8 cellular contexts compared by ENCODE assay signal in the genomic region with DNA sequence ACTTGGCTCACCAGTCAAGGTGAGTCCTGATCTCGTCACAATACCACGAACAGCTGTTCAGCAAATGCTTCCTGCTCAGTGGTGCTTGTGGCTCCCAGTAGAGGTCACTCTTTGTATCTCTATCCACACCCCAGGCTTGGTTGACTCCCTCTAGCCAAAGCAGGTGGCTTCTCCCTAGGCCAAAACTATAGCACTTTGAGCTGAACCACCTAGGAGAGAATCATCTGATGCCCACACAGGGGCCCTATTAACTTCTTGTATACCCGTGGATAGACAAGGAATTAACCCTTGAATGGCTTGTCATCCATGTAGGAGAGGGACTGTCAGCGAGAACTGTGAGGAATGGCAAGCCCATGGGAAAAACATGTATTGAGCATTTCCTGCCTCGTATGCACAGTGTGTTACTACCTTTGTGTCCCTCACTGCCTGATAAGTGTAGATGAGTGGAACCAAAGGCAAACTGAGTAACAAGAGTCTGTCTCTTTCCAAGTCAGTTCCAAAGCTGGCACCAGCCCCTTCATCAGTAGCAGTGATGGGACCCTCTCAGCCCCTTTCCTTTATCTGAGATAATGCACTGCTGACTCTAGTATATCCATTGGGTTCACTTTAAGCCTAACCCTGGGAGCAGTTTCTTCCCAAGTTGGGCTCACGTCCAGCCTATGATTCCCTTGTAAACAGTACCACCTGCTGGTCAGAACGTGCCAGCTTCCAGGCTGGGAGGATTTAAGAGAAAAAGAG. TPM values are rescaled to one million over a fixed set of nuclear protein-coding genes. Genes with fewer than 3 reads are reported as not detected.
DNase-seq lines count a peak whose midpoint lies in the region; ATAC-seq and TF ChIP-seq lines count a peak whose summit lies in the region.

No MANE protein-coding gene starts in this region.

- H3K36me3 Mint-ChIP-seq in activated T-helper 2 cell treated with anti-CD3 and anti-CD28 coated beads, Interferon-gamma antibody, Interleukin-2, Interleukin-4, amounts not matched to agents 10 μg/mL and 5 μg/mL and 100 μg/mL, durations not matched to agents 14 hours and 24 hours and 36 hours (ENCODE audit: low read depth), result peaks cover 24% of the 10 kb centered on the region

- TF ChIP-seq CTCF in AG09319 (IDR thresholded peaks at IDR 0.05; ENCODE audit: low read depth, low read length), result peak; percentile 84
- TF ChIP-seq CTCF in fibroblast of villous mesenchyme (IDR thresholded peaks at IDR 0.05; ENCODE audit: insufficient read depth, low read depth, low read length), result peak; percentile 91
- peak; percentile 74 to 90 (median 81) for TF ChIP-seq CTCF in upper lobe of left lung (IDR thresholded peaks at IDR 0.05)

- H3K9me3 ChIP-seq in upper lobe of left lung, result no peaks in the 10 kb centered on the region

- H3K4me1 ChIP-seq in upper lobe of left lung, result peaks cover 21 to 30% (median 24%) of the 10 kb centered on the region in 4 donors

- peak; percentile 68 for DNase-seq in AG09319 (ENCODE audit: extremely low read depth, low read depth)
- peak; percentile 69 to 78 for DNase-seq in Kasumi-1 (lab: John Stamatoyannopoulos, UW)
- DNase-seq in RKO (ENCODE audit: low spot score), result peak; percentile 85
- DNase-seq in activated T-helper 2 cell treated with anti-CD3 and anti-CD28 coated beads, Interferon-gamma antibody, Interleukin-2, Interleukin-4, amounts not matched to agents 10 μg/mL and 5 μg/mL and 100 μg/mL, durations not matched to agents 14 hours and 24 hours and 36 hours (ENCODE audit: low spot score), result peak; percentile 37
- peak; percentile 89 for DNase-seq in fibroblast of villous mesenchyme (ENCODE audit: low read depth)
- DNase-seq in non-pigmented ciliary epithelial cell (ENCODE audit: low read depth), result peak; percentile 51
- DNase-seq in upper lobe of left lung, result peak in 1 of 2 donors; percentile 77

- peak overlapping the region in 3 of 4 donors; percentile 0 to 25 (median 6) for H3K27ac ChIP-seq in upper lobe of left lung

- no peak overlapping the region for H3K4me3 Mint-ChIP-seq in activated T-helper 2 cell treated with anti-CD3 and anti-CD28 coated beads, Interferon-gamma antibody, Interleukin-2, Interleukin-4, amounts not matched to agents 10 μg/mL and 5 μg/mL and 100 μg/mL, durations not matched to agents 14 hours and 24 hours and 36 hours (ENCODE audit: low read depth)

- H3K4me3 ChIP-seq in fibroblast of villous mesenchyme (ENCODE audit: low read depth, low read length), result no peak overlapping the region
- H3K4me3 ChIP-seq in upper lobe of left lung, result no peak overlapping the region

- intact Hi-C loops in activated T-helper 2 cell treated with anti-CD3 and anti-CD28 coated beads, Interferon-gamma antibody, Interleukin-2, Interleukin-4, amounts not matched to agents 10 μg/mL and 5 μg/mL and 100 μg/mL, durations not matched to agents 14 hours and 24 hours and 36 hours (cut with micrococcal nuclease), result loop anchor here (1.0 to 2.0 kb wide), 2 partner anchors 123 to 136 kb away; no protein-coding TSS in a partner anchor

- peaks cover 4 to 25% (median 15%) of the 10 kb centered on the region in 4 donors for H3K36me3 ChIP-seq in upper lobe of left lung

- H3K27me3 Mint-ChIP-seq in activated T-helper 2 cell treated with anti-CD3 and anti-CD28 coated beads, Interferon-gamma antibody, Interleukin-2, Interleukin-4, amounts not matched to agents 10 μg/mL and 5 μg/mL and 100 μg/mL, durations not matched to agents 14 hours and 24 hours and 36 hours (ENCODE audit: low read depth), result no peaks in the 10 kb centered on the region

- TF ChIP-seq POLR2A in upper lobe of left lung (IDR thresholded peaks at IDR 0.05), result no peak

- WGBS in upper lobe of left lung, 2 donors, result 18 to 21% methylated on average over 7 of the region's 7 CpGs

- TF ChIP-seq EP300 in upper lobe of left lung (IDR thresholded peaks at IDR 0.05), result no peak

- ATAC-seq in GM19324 (IDR thresholded peaks at IDR 0.05; ENCODE audit: low FRiP score, unreplicated experiment) (peak; percentile 58), upper lobe of left lung (ENCODE audit: low FRiP score in 2 of 2) (peak; percentile 81 to 90)

- no peak overlapping the region for H3K27ac Mint-ChIP-seq in activated T-helper 2 cell treated with anti-CD3 and anti-CD28 coated beads, Interferon-gamma antibody, Interleukin-2, Interleukin-4, amounts not matched to agents 10 μg/mL and 5 μg/mL and 100 μg/mL, durations not matched to agents 14 hours and 24 hours and 36 hours

- H3K27me3 ChIP-seq in upper lobe of left lung, result no peaks in the 10 kb centered on the region

- H3K9me3 Mint-ChIP-seq in activated T-helper 2 cell treated with anti-CD3 and anti-CD28 coated beads, Interferon-gamma antibody, Interleukin-2, Interleukin-4, amounts not matched to agents 10 μg/mL and 5 μg/mL and 100 μg/mL, durations not matched to agents 14 hours and 24 hours and 36 hours, result no peaks in the 10 kb centered on the region

- H3K4me1 Mint-ChIP-seq in activated T-helper 2 cell treated with anti-CD3 and anti-CD28 coated beads, Interferon-gamma antibody, Interleukin-2, Interleukin-4, amounts not matched to agents 10 μg/mL and 5 μg/mL and 100 μg/mL, durations not matched to agents 14 hours and 24 hours and 36 hours (ENCODE audit: low read depth), result peaks cover 24% of the 10 kb centered on the region

RNA-seq across cellular contexts. Expression of gene EIF2S2, which starts 42.5 kb away (rescaled TPM):
- 96.0 and 97.6 TPM in 2 replicates for total RNA-seq in activated T-helper 2 cell treated with anti-CD3 and anti-CD28 coated beads, Interferon-gamma antibody, Interleukin-2, Interleukin-4, amounts not matched to agents 10 μg/mL and 5 μg/mL and 100 μg/mL, durations not matched to agents 14 hours and 24 hours and 36 hours
- total RNA-seq in fibroblast of villous mesenchyme (115 and 125 TPM in 2 replicates), upper lobe of left lung (10 to 100 TPM; 28.3 to 76.1 (median 50.3) TPM)
